In the genomic region with DNA sequence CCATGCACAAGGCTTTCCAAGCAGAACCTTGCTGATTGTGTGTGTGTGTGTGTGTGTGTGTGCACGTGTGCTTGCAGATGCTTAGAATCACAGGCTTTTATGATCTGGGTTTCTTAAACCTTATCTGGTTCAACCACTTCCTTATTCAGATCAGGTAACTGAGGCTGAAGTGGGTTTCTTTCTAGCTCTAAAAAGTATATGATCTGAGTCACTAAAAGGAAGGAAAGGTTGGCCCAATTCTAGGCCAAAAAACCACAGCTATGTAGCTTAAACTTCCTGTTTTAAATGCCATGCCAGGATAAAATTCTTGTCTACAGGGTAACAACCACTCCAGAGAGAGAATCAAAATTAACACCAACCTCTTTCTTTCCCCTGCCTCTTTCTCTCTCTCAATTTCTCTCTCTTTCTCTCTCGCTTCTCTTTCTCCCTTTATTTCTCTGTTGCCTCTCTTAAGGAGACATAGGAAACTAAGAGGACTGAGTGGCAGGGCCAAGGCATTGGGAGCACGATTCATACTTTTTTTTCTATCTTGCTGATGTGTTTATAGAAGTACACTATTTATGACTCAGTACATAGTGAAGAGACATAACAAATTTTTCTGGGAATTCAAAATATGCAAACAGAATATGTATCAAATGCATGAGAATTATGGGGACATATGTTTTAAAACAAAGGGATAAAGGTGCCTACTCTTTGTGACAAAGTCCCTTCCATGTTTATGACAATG, we compare ENCODE assay signal across 9 cellular contexts.
DNase-seq lines count a peak whose midpoint lies in the region; ATAC-seq and TF ChIP-seq lines count a peak whose summit lies in the region.
"Had no signal": no experiment of that assay in that cellular context is flagged by ENCODE, and none has a peak within 500 bp of the region (broad histone marks: within the 10 kb centered on the region; RNA-seq: fewer than 3 reads in every experiment).

No MANE protein-coding gene starts in this region.

- ATAC-seq in CD4-positive, CD25-positive, alpha-beta regulatory T cell (ENCODE audit: low read depth in 2 of 2) = peak; percentile 84 to 87
- ATAC-seq in HG02852 (IDR thresholded peaks at IDR 0.05; ENCODE audit: unreplicated experiment) (no peak), HG03378 (IDR thresholded peaks at IDR 0.05; ENCODE audit: unreplicated experiment) (no peak)
- ATAC-seq: K562 had no signal

- CTCF ChIA-PET in activated CD4-positive, alpha-beta T cell treated with anti-CD3 and anti-CD28 coated beads, Interleukin-2, amount 10 ng/mL, durations not matched to agents 7 days and 5 days (lab: Charles Lee) = interaction anchor here (0.7 to 1.0 kb wide), 2 partner anchors 74 to 120 kb away, joined by 3 read pairs; no protein-coding TSS in a partner anchor

- peak in 2 of 3 donors; percentile 57 to 83 for DNase-seq in CD4-positive, CD25-positive, alpha-beta regulatory T cell
- DNase-seq in KBM-7 = peak; percentile 92
- DNase-seq in activated CD4-positive, alpha-beta T cell treated with anti-CD3 and anti-CD28 coated beads, Interleukin-2, amount 10 ng/mL, durations not matched to agents 7 days and 5 days = peak; percentile 58
- DNase-seq in immature natural killer cell = peak; percentile 32 to 52 (median 47)
- DNase-seq in mesothelial cell of epicardium (ENCODE audit: low spot score in 2 of 2, unreplicated experiment in 2 of 2) = no peak
- DNase-seq in DMS153 treated with DMSO at 0.1 percent for 48 hours (lab: John Stamatoyannopoulos, UW; ENCODE audit: unreplicated experiment) = no peak

- peak overlapping the region; percentile 64 for H3K4me3 ChIP-seq in CD4-positive, CD25-positive, alpha-beta regulatory T cell (ENCODE audit: low read depth, low read length)
- H3K4me3 ChIP-seq: K562 had no signal

- peaks cover 0 to 26% (median 8%) of the 10 kb centered on the region in 4 donors for H3K4me1 Mint-ChIP-seq in CD4-positive, CD25-positive, alpha-beta regulatory T cell
- peaks cover 27% of the 10 kb centered on the region for H3K4me1 Mint-ChIP-seq in activated CD4-positive, alpha-beta T cell treated with anti-CD3 and anti-CD28 coated beads, Interleukin-2, amount 10 ng/mL, durations not matched to agents 7 days and 5 days
- H3K4me1 Mint-ChIP-seq in immature natural killer cell (peaks cover 0 to 3% of the 10 kb centered on the region in 2 donors), mesothelial cell of epicardium (peaks cover 4% of the 10 kb centered on the region)

- H3K4me1 ChIP-seq in CD4-positive, CD25-positive, alpha-beta regulatory T cell (ENCODE audit: control insufficient read depth, insufficient read depth, low read length, poor library complexity, severe bottlenecking) = peaks cover 62% of the 10 kb centered on the region

- H3K9me3 ChIP-seq in CD4-positive, CD25-positive, alpha-beta regulatory T cell (ENCODE audit: control insufficient read depth in 2 of 2, low read length in 2 of 2) = no peaks in the 10 kb centered on the region

- no peak for TF ChIP-seq CTCF in mesothelial cell of epicardium (IDR thresholded peaks at IDR 0.05; ENCODE audit: unreplicated experiment)

- no peaks in the 10 kb centered on the region for H3K36me3 ChIP-seq in CD4-positive, CD25-positive, alpha-beta regulatory T cell (ENCODE audit: control insufficient read depth, insufficient read depth, low read length)

- no peaks in the 10 kb centered on the region for H3K36me3 Mint-ChIP-seq in CD4-positive, CD25-positive, alpha-beta regulatory T cell
- H3K36me3 Mint-ChIP-seq in activated CD4-positive, alpha-beta T cell treated with anti-CD3 and anti-CD28 coated beads, Interleukin-2, amount 10 ng/mL, durations not matched to agents 7 days and 5 days (ENCODE audit: low read depth) = peaks cover 3% of the 10 kb centered on the region
- H3K36me3 Mint-ChIP-seq in immature natural killer cell (no peaks in the 10 kb centered on the region), mesothelial cell of epicardium (peaks cover 4% of the 10 kb centered on the region)

- peaks cover 0 to 10% (median 1%) of the 10 kb centered on the region in 7 donors for H3K9me3 Mint-ChIP-seq in CD4-positive, CD25-positive, alpha-beta regulatory T cell
- H3K9me3 Mint-ChIP-seq in activated CD4-positive, alpha-beta T cell treated with anti-CD3 and anti-CD28 coated beads, Interleukin-2, amount 10 ng/mL, durations not matched to agents 7 days and 5 days = peaks cover 9% of the 10 kb centered on the region
- H3K9me3 Mint-ChIP-seq in immature natural killer cell (no peaks in the 10 kb centered on the region), mesothelial cell of epicardium (peaks cover 13% of the 10 kb centered on the region)

- in situ Hi-C loops in KBM-7 (cut with MboI; ENCODE audit: low pct_unique_long_range_greater_than_20kb, low sequenced_read_pairs) = no loop called here

- no peak overlapping the region for H3K4me3 Mint-ChIP-seq in CD4-positive, CD25-positive, alpha-beta regulatory T cell
- H3K4me3 Mint-ChIP-seq in activated CD4-positive, alpha-beta T cell treated with anti-CD3 and anti-CD28 coated beads, Interleukin-2, amount 10 ng/mL, durations not matched to agents 7 days and 5 days = no peak overlapping the region
- no peak overlapping the region for H3K4me3 Mint-ChIP-seq in immature natural killer cell
- no peak overlapping the region for H3K4me3 Mint-ChIP-seq in mesothelial cell of epicardium

- H3K27me3 ChIP-seq in CD4-positive, CD25-positive, alpha-beta regulatory T cell (ENCODE audit: control insufficient read depth, insufficient read depth, low read length) = no peaks in the 10 kb centered on the region

- POLR2A ChIA-PET in activated CD4-positive, alpha-beta T cell treated with anti-CD3 and anti-CD28 coated beads, Interleukin-2, amount 10 ng/mL, durations not matched to agents 7 days and 5 days (lab: Charles Lee) = no interaction called here

- no peaks in the 10 kb centered on the region for H3K27me3 Mint-ChIP-seq in CD4-positive, CD25-positive, alpha-beta regulatory T cell
- peaks cover 18% of the 10 kb centered on the region for H3K27me3 Mint-ChIP-seq in activated CD4-positive, alpha-beta T cell treated with anti-CD3 and anti-CD28 coated beads, Interleukin-2, amount 10 ng/mL, durations not matched to agents 7 days and 5 days
- H3K27me3 Mint-ChIP-seq in immature natural killer cell (ENCODE audit: low read depth in 3 of 3) (peaks cover 0 to 3% (median 0%) of the 10 kb centered on the region in 3 donors), mesothelial cell of epicardium (ENCODE audit: low read depth) (no peaks in the 10 kb centered on the region)

- H3K27ac Mint-ChIP-seq in CD4-positive, CD25-positive, alpha-beta regulatory T cell = peak overlapping the region in 1 of 3 donors; percentile 34
- no peak overlapping the region for H3K27ac Mint-ChIP-seq in activated CD4-positive, alpha-beta T cell treated with anti-CD3 and anti-CD28 coated beads, Interleukin-2, amount 10 ng/mL, durations not matched to agents 7 days and 5 days
- H3K27ac Mint-ChIP-seq in immature natural killer cell (no peak overlapping the region), mesothelial cell of epicardium (no peak overlapping the region)

- H3K27ac ChIP-seq in CD4-positive, CD25-positive, alpha-beta regulatory T cell (ENCODE audit: insufficient read depth, low read length, poor library complexity, severe bottlenecking) = peak overlapping the region; percentile 34

Comparison
In these comparisons a context has a peak if more than half of its experiments do, and no peak if none do; other contexts are left out.
1. ATAC-seq: peak in CD4-positive, CD25-positive, alpha-beta regulatory T cell (2 of 2); none in HG02852 (single experiment) and HG03378 (single experiment).
2. DNase-seq: peak in CD4-positive, CD25-positive, alpha-beta regulatory T cell (2 of 3), KBM-7 (single experiment), activated CD4-positive, alpha-beta T cell treated with anti-CD3 and anti-CD28 coated beads, Interleukin-2, amount 10 ng/mL, durations not matched to agents 7 days and 5 days (single experiment) and immature natural killer cell (3 of 3); none in mesothelial cell of epicardium (0 of 2) and DMS153 treated with DMSO at 0.1 percent for 48 hours (single experiment).